11 cellular contexts compared by ENCODE assay signal in genomic region chr19:54971446-54971845, GRCh38. TPM values are rescaled to one million over a fixed set of nuclear protein-coding genes. Genes with fewer than 3 reads are reported as not detected.
"Had no signal": no experiment of that assay in that cellular context is flagged by ENCODE, and none has a peak within 500 bp of the region (broad histone marks: within the 10 kb centered on the region; RNA-seq: fewer than 3 reads in every experiment).

No MANE protein-coding gene starts in this region.

RNA-seq across cellular contexts. Expression of gene NLRP7, which starts 24.1 kb away (rescaled TPM):
- total RNA-seq: activated CD4-positive, alpha-beta memory T cell treated with anti-CD3 and anti-CD28 coated beads for 36 hours; activated CD4-positive, alpha-beta memory T cell treated with anti-CD3 and anti-CD28 coated beads, Interleukin-2, amount 10 ng/mL, durations not matched to agents 7 days and 5 days; activated CD4-positive, alpha-beta T cell treated with anti-CD3 and anti-CD28 coated beads for 36 hours; activated CD4-positive, alpha-beta T cell treated with anti-CD3 and anti-CD28 coated beads, Interleukin-2, amount 10 ng/mL, durations not matched to agents 24 days and 14 days; activated CD4-positive, alpha-beta T cell treated with anti-CD3 and anti-CD28 coated beads, Interleukin-2, amount 10 ng/mL, durations not matched to agents 7 days and 5 days; activated CD8-positive, alpha-beta memory T cell treated with anti-CD3 and anti-CD28 coated beads for 36 hours; activated CD8-positive, alpha-beta memory T cell treated with anti-CD3 and anti-CD28 coated beads, Interleukin-2, amount 10 ng/mL, durations not matched to agents 7 days and 5 days; activated CD8-positive, alpha-beta T cell treated with anti-CD3 and anti-CD28 coated beads for 36 hours; T-cell; T-helper 17 cell; T-helper 2 cell treated with Interferon-gamma antibody and Interleukin-4, amounts not matched to agents 100 ng/mL and 5 ng/mL, for 36 hours had no signal
